1 cellular context compared by ENCODE assay signal in genomic region chr3:42148086-42148842, GRCh38.
TF ChIP-seq lines count a peak whose summit lies in the region.

No MANE protein-coding gene starts in this region.

TF ChIP-seq in SK-N-SH, 30 proteins besides CTCF, POLR2A, EP300 and RAD21 (continued from another document):
- TF ChIP-seq MAX (IDR thresholded peaks at IDR 0.05; ENCODE audit: low read depth) (no peak), GABPA (IDR thresholded peaks at IDR 0.05; ENCODE audit: low read depth) (no peak)
- TF ChIP-seq, protein P1, sequence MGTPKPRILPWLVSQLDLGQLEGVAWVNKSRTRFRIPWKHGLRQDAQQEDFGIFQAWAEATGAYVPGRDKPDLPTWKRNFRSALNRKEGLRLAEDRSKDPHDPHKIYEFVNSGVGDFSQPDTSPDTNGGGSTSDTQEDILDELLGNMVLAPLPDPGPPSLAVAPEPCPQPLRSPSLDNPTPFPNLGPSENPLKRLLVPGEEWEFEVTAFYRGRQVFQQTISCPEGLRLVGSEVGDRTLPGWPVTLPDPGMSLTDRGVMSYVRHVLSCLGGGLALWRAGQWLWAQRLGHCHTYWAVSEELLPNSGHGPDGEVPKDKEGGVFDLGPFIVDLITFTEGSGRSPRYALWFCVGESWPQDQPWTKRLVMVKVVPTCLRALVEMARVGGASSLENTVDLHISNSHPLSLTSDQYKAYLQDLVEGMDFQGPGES (IDR thresholded peaks at IDR 0.05; ENCODE audit: low read depth, low read length): no peak
